In the genomic region with DNA sequence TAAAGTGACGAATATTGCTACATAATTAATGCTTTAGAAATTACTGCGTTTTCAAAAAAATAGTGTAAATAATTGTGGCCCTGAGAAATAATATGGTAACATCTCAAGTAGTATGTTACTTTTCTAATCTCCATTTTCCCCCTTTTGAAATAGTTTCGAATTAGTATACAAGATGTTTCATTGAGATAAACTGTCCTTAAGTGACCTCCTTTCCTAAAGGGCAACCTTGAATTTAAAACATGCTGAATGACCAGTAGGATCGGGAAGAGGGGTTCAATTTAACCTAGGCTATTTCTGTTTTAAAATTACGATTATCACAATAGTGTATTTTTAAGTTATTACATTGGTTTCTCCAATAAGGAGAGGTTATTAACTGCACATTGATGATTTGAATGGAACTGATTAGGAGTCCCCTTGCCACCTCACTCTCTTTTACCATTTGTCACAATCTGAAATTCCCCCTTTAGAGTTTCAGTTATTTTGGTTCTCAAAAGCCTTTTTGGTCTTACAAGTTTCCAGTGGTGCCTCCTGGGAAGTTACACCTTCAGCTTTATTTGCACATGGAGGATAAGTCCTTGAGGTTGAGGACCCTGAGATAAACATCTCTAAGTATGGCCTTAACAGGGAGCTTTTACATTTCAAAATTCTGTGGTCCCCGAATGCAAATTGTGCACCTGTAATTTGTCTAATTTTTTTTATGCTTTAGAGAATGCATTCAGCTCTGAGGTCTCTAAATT, we compare ENCODE assay signal across 8 cellular contexts. TPM values are rescaled to one million over a fixed set of nuclear protein-coding genes. Genes with fewer than 3 reads are reported as not detected.
A peak's percentile ranks its signal among the peaks of the same experiment; 100 is the strongest.
DNase-seq lines count a peak whose midpoint lies in the region; ATAC-seq and TF ChIP-seq lines count a peak whose summit lies in the region.

No MANE protein-coding gene starts in this region.

- in situ Hi-C loops in HAP-1 (cut with MboI; ENCODE audit: low sequenced_read_pairs), result loop anchor here (10.0 kb wide), 1 partner anchor 137 kb away; a partner anchor contains a TSS
- in situ Hi-C loops in astrocyte of the cerebellum (cut with HindIII; ENCODE audit: low sequenced_read_pairs), result no loop called here

- no peaks in the 10 kb centered on the region for H3K9me3 ChIP-seq in HAP-1
- no peaks in the 10 kb centered on the region for H3K9me3 ChIP-seq in mesodermal cell (ENCODE audit: control insufficient read depth, low read length)
- H3K9me3 ChIP-seq in prostate gland, result no peaks in the 10 kb centered on the region

- H3K4me3 ChIP-seq in ACC112 (ENCODE audit: low read depth, low read length), result peak overlapping the region; percentile 95
- H3K4me3 ChIP-seq in HAP-1, result peak overlapping the region; percentile 68
- H3K4me3 ChIP-seq in astrocyte of the cerebellum (ENCODE audit: low read depth, low read length), result peak overlapping the region; percentile 88
- peak overlapping the region; percentile 98 for H3K4me3 ChIP-seq in mesodermal cell (ENCODE audit: extremely low read depth, insufficient read depth, low read length, poor library complexity, severe bottlenecking)
- peak overlapping the region in 1 of 2 donors; percentile 99 for H3K4me3 ChIP-seq in prostate gland

- H3K27ac ChIP-seq in ACC112 (ENCODE audit: low read depth, low read length), result peak overlapping the region; percentile 93
- no peak overlapping the region for H3K27ac ChIP-seq in mesodermal cell (ENCODE audit: low read depth, low read length, severe bottlenecking)
- no peak overlapping the region for H3K27ac ChIP-seq in prostate gland

- TF ChIP-seq POLR2A in prostate gland (IDR thresholded peaks at IDR 0.05), result no peak

- ATAC-seq in GM21447 (IDR thresholded peaks at IDR 0.05; ENCODE audit: unreplicated experiment), result no peak

- no peaks in the 10 kb centered on the region for H3K27me3 ChIP-seq in ACC112 (ENCODE audit: insufficient read depth, low read length)
- no peaks in the 10 kb centered on the region for H3K27me3 ChIP-seq in HAP-1 (ENCODE audit: low read depth)
- H3K27me3 ChIP-seq in prostate gland (replicated peaks; ENCODE audit: insufficient read depth), result no peaks in the 10 kb centered on the region

- no peak for TF ChIP-seq CTCF in astrocyte of the cerebellum (IDR thresholded peaks at IDR 0.05; ENCODE audit: low read depth, low read length, missing control alignments)
- no peak for TF ChIP-seq CTCF in prostate gland (IDR thresholded peaks at IDR 0.05)

- intact Hi-C loops in prostate gland (cut with DNase I), result no loop called here

- no peak overlapping the region for H2AFZ ChIP-seq in ACC112 (ENCODE audit: low read length, unreplicated experiment)

- H3K36me3 ChIP-seq in ACC112 (ENCODE audit: insufficient read depth, low read length) (no peaks in the 10 kb centered on the region), HAP-1 (replicated peaks) (no peaks in the 10 kb centered on the region), mesodermal cell (ENCODE audit: control insufficient read depth, insufficient read depth, low read length) (peaks cover 25% of the 10 kb centered on the region), prostate gland (no peaks in the 10 kb centered on the region)

- DNase-seq in HAP-1 (ENCODE audit: low spot score in 2 of 2), result peak in 1 of 2 experiments; percentile 23
- no peak for DNase-seq in astrocyte of the cerebellum (ENCODE audit: low read depth)
- DNase-seq in Kasumi-1 (lab: John Stamatoyannopoulos, UW), result no peak
- DNase-seq in prostate gland (ENCODE audit: low spot score), result no peak
- no peak for DNase-seq in activated effector memory CD4-positive, alpha-beta T cell treated with Interleukin-2 at 50 U/mL for 16 hours

- H3K79me2 ChIP-seq in ACC112 (ENCODE audit: control insufficient read depth, insufficient read depth, low read length, unreplicated experiment), result peaks cover 87% of the 10 kb centered on the region

- WGBS in mesodermal cell (ENCODE audit: insufficient coverage in 2 of 2), 2 experiments, result no CpG with 5 or more reads among the region's 6 CpGs
- 57% methylated on average over 6 of the region's 6 CpGs for WGBS in prostate gland

- H3K4me1 ChIP-seq in ACC112 (ENCODE audit: control insufficient read depth, insufficient read depth, low read length, unreplicated experiment) (peaks cover 67% of the 10 kb centered on the region), HAP-1 (peaks cover 53% of the 10 kb centered on the region), mesodermal cell (ENCODE audit: control insufficient read depth, insufficient read depth, low read length, poor library complexity, severe bottlenecking) (peaks cover 41% of the 10 kb centered on the region), prostate gland (replicated peaks) (peaks cover 4% of the 10 kb centered on the region)

RNA-seq across cellular contexts. Expression of a gene that starts 2.3 kb away (rescaled TPM):
- polyA plus RNA-seq in mesodermal cell (2013, experiment 1 of 2), result 138 TPM
- 141 TPM for polyA plus RNA-seq in mesodermal cell (2013, experiment 2 of 2)
- total RNA-seq in prostate gland, result 10 to 100 TPM; 65.9 to 93.7 TPM
